ENCODE assay signal across 1 cellular context in the genomic region with DNA sequence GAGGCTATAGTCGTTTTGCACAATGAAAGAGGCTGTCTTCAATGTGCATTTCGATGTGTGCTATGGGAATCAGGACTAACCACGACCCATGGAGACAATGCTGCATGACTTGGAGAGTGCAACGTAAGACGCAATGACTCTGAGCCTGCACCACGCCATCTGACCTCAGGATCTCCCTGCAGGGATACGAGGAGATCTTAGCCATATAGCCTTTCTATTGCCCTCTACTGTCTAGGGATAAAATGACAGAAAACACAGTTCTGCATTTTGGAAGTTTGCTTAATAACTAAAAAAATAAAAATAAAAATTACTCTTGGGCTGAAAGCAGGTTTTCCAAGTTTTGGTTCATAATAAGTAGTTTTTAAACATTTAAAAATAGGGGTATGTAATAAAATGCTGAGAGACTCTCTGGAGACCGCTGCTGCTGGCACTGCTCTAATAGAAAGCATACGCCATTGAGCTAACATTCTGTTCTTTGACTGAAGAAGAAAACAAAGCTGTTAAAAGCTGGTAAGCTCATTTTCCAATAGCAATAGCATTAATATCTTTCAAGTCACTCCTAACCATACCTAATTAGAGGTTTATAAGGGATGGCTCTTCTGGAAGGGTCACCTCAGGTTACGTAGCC.
TF ChIP-seq lines count a peak whose summit lies in the region.

No MANE protein-coding gene starts in this region.

TF ChIP-seq in H1, 55 proteins besides CTCF, POLR2A, EP300 and RAD21 (continued from another document):
- TF ChIP-seq, protein P1, sequence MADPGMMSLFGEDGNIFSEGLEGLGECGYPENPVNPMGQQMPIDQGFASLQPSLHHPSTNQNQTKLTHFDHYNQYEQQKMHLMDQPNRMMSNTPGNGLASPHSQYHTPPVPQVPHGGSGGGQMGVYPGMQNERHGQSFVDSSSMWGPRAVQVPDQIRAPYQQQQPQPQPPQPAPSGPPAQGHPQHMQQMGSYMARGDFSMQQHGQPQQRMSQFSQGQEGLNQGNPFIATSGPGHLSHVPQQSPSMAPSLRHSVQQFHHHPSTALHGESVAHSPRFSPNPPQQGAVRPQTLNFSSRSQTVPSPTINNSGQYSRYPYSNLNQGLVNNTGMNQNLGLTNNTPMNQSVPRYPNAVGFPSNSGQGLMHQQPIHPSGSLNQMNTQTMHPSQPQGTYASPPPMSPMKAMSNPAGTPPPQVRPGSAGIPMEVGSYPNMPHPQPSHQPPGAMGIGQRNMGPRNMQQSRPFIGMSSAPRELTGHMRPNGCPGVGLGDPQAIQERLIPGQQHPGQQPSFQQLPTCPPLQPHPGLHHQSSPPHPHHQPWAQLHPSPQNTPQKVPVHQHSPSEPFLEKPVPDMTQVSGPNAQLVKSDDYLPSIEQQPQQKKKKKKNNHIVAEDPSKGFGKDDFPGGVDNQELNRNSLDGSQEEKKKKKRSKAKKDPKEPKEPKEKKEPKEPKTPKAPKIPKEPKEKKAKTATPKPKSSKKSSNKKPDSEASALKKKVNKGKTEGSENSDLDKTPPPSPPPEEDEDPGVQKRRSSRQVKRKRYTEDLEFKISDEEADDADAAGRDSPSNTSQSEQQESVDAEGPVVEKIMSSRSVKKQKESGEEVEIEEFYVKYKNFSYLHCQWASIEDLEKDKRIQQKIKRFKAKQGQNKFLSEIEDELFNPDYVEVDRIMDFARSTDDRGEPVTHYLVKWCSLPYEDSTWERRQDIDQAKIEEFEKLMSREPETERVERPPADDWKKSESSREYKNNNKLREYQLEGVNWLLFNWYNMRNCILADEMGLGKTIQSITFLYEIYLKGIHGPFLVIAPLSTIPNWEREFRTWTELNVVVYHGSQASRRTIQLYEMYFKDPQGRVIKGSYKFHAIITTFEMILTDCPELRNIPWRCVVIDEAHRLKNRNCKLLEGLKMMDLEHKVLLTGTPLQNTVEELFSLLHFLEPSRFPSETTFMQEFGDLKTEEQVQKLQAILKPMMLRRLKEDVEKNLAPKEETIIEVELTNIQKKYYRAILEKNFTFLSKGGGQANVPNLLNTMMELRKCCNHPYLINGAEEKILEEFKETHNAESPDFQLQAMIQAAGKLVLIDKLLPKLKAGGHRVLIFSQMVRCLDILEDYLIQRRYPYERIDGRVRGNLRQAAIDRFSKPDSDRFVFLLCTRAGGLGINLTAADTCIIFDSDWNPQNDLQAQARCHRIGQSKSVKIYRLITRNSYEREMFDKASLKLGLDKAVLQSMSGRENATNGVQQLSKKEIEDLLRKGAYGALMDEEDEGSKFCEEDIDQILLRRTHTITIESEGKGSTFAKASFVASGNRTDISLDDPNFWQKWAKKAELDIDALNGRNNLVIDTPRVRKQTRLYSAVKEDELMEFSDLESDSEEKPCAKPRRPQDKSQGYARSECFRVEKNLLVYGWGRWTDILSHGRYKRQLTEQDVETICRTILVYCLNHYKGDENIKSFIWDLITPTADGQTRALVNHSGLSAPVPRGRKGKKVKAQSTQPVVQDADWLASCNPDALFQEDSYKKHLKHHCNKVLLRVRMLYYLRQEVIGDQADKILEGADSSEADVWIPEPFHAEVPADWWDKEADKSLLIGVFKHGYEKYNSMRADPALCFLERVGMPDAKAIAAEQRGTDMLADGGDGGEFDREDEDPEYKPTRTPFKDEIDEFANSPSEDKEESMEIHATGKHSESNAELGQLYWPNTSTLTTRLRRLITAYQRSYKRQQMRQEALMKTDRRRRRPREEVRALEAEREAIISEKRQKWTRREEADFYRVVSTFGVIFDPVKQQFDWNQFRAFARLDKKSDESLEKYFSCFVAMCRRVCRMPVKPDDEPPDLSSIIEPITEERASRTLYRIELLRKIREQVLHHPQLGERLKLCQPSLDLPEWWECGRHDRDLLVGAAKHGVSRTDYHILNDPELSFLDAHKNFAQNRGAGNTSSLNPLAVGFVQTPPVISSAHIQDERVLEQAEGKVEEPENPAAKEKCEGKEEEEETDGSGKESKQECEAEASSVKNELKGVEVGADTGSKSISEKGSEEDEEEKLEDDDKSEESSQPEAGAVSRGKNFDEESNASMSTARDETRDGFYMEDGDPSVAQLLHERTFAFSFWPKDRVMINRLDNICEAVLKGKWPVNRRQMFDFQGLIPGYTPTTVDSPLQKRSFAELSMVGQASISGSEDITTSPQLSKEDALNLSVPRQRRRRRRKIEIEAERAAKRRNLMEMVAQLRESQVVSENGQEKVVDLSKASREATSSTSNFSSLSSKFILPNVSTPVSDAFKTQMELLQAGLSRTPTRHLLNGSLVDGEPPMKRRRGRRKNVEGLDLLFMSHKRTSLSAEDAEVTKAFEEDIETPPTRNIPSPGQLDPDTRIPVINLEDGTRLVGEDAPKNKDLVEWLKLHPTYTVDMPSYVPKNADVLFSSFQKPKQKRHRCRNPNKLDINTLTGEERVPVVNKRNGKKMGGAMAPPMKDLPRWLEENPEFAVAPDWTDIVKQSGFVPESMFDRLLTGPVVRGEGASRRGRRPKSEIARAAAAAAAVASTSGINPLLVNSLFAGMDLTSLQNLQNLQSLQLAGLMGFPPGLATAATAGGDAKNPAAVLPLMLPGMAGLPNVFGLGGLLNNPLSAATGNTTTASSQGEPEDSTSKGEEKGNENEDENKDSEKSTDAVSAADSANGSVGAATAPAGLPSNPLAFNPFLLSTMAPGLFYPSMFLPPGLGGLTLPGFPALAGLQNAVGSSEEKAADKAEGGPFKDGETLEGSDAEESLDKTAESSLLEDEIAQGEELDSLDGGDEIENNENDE (IDR thresholded peaks at IDR 0.05; ENCODE audit: insufficient replicate concordance, low read length), result no peak
- no peak for TF ChIP-seq CBX5 (IDR thresholded peaks at IDR 0.05; ENCODE audit: low read depth, low read length)
- no peak for TF ChIP-seq E2F6 (IDR thresholded peaks at IDR 0.05)
- no peak for TF ChIP-seq CHD2 (IDR thresholded peaks at IDR 0.05; ENCODE audit: low read length)
- no peak for TF ChIP-seq RNF2 (IDR thresholded peaks at IDR 0.05; ENCODE audit: borderline replicate concordance, low read depth, low read length, missing control alignments, poor library complexity, severe bottlenecking)
- no peak for TF ChIP-seq RBBP5 (IDR thresholded peaks at IDR 0.05; ENCODE audit: borderline replicate concordance, low read depth, low read length)
- no peak for TF ChIP-seq CREB1 (IDR thresholded peaks at IDR 0.05)
- no peak for TF ChIP-seq ATF3 (IDR thresholded peaks at IDR 0.05; ENCODE audit: insufficient read depth, low read depth, low read length)
- no peak for TF ChIP-seq BCL11A (IDR thresholded peaks at IDR 0.05; ENCODE audit: low read depth in 2 of 2, low read length in 2 of 2)
- TF ChIP-seq SP1 (IDR thresholded peaks at IDR 0.05; ENCODE audit: low read depth, low read length), result no peak
- no peak for TF ChIP-seq CTBP2 (IDR thresholded peaks at IDR 0.05; ENCODE audit: borderline replicate concordance, insufficient read depth, insufficient read length, low read length)
- TF ChIP-seq KDM5A (IDR thresholded peaks at IDR 0.05; ENCODE audit: low read length), result no peak
- TF ChIP-seq SIN3A (conservative IDR thresholded peaks at IDR 0.05 in 1 of 2, IDR thresholded peaks at IDR 0.05 in 1 of 2; ENCODE audit: low read depth in 1 of 2, low read length in 2 of 2), result no peak
- no peak for TF ChIP-seq CHD1 (IDR thresholded peaks at IDR 0.05; ENCODE audit: low read depth, low read length)
- no peak for TF ChIP-seq SUZ12 (IDR thresholded peaks at IDR 0.05; ENCODE audit: low read length)
- no peak for TF ChIP-seq TCF12 (IDR thresholded peaks at IDR 0.05; ENCODE audit: low read depth, low read length)
